ENCODE assay signal across 11 cellular contexts in the genomic region with DNA sequence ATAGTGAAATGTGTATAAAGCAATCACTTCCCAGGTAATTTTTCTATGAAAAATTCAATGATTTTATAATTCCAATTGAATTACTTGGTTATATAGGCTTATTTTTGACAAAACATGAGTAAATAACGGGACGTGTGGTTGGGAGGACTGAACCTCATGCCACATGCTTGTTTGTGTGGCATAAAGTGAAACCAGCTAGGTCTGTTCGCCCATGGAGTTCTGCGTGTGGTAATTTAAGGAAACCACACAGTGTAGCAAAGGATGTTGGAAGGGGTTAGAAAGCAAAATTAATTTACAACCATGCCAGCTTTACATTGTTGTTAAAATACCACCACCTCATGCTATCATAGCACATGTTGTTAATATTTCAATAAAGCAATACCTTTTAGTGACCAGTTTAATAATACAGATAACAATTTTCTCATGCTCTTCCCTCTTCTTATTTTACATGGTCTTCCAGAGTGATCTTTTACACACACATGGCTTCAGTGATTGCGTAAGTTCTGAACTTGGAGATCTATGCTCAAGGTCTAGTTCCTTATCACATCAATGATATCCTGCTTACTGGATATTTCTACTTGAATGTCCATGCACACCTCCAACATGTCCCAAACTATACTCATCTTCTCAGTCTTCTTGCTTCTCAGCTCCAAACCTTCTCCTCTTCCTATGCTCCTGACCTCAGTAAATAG.
A peak's percentile ranks its signal among the peaks of the same experiment; 100 is the strongest.
DNase-seq lines count a peak whose midpoint lies in the region; ATAC-seq lines count a peak whose summit lies in the region.
"Had no signal": no experiment of that assay in that cellular context is flagged by ENCODE, and none has a peak within 500 bp of the region (broad histone marks: within the 10 kb centered on the region; RNA-seq: fewer than 3 reads in every experiment).

No MANE protein-coding gene starts in this region.

- peak overlapping the region; percentile 32 for H3K4me3 Mint-ChIP-seq in stimulated activated effector memory CD8-positive, alpha-beta T cell treated with anti-CD3 and anti-CD28 coated beads, Interleukin-12 subunit alpha, Interleukin-12 subunit beta, amount 100 ng/mL, for 72 hours
- H3K4me3 Mint-ChIP-seq: neural progenitor cell had no signal

- H3K9me3 Mint-ChIP-seq in activated naive CD4-positive, alpha-beta T cell treated with anti-CD3 and anti-CD28 coated beads, Interleukin-2, amount 50 U/mL, for 72 hours = peaks cover 18 to 31% of the 10 kb centered on the region in 2 donors
- peaks cover 18% of the 10 kb centered on the region for H3K9me3 Mint-ChIP-seq in stimulated activated effector memory CD8-positive, alpha-beta T cell treated with anti-CD3 and anti-CD28 coated beads, Interleukin-12 subunit alpha, Interleukin-12 subunit beta, amount 100 ng/mL, for 72 hours

- peaks cover 24 to 33% of the 10 kb centered on the region in 2 donors for H3K36me3 Mint-ChIP-seq in activated naive CD4-positive, alpha-beta T cell treated with anti-CD3 and anti-CD28 coated beads, Interleukin-2, amount 50 U/mL, for 72 hours
- H3K36me3 Mint-ChIP-seq in stimulated activated effector memory CD8-positive, alpha-beta T cell treated with anti-CD3 and anti-CD28 coated beads, Interleukin-12 subunit alpha, Interleukin-12 subunit beta, amount 100 ng/mL, for 72 hours = no peaks in the 10 kb centered on the region
- H3K36me3 Mint-ChIP-seq: neural progenitor cell had no signal

- peak; percentile 33 for DNase-seq in activated effector memory CD4-positive, alpha-beta T cell treated with Interleukin-2 at 50 U/mL for 16 hours
- no peak for DNase-seq in activated effector memory CD4-positive, alpha-beta T cell treated with anti-CD3 and anti-CD28 coated beads, Interleukin-2, amount 50 U/mL, for 16 hours
- DNase-seq in NOMO-1 treated with dmso at 0.1 percent for 144 hours (lab: John Stamatoyannopoulos, UW; ENCODE audit: unreplicated experiment) (peak; percentile 20), SW480 (ENCODE audit: low spot score) (no peak)
- DNase-seq in activated naive CD4-positive, alpha-beta T cell treated with anti-CD3 and anti-CD28 coated beads, Interleukin-2, amount 50 U/mL, for 72 hours (ENCODE audit: low spot score in 2 of 2) = no peak
- DNase-seq in stimulated activated effector memory CD8-positive, alpha-beta T cell treated with anti-CD3 and anti-CD28 coated beads, Interleukin-12 subunit alpha, Interleukin-12 subunit beta, amount 100 ng/mL, for 72 hours (ENCODE audit: low spot score in 2 of 2) = no peak
- DNase-seq: effector CD8-positive, alpha-beta T cell; left colon had no signal

- peak in 1 of 2 donors; percentile 60 for ATAC-seq in activated naive CD4-positive, alpha-beta T cell treated with anti-CD3 and anti-CD28 coated beads, Interleukin-2, amount 50 U/mL, for 72 hours
- ATAC-seq in stimulated activated effector memory CD8-positive, alpha-beta T cell treated with anti-CD3 and anti-CD28 coated beads, Interleukin-12 subunit alpha, Interleukin-12 subunit beta, amount 100 ng/mL, for 72 hours = peak; percentile 79
- ATAC-seq in HG02642 (IDR thresholded peaks at IDR 0.05; ENCODE audit: poor library complexity, unreplicated experiment) = no peak
- no peak for ATAC-seq in HG02870 (IDR thresholded peaks at IDR 0.05; ENCODE audit: unreplicated experiment)
- ATAC-seq: left colon had no signal

- peak overlapping the region; percentile 69 to 74 for H3K27ac Mint-ChIP-seq in activated naive CD4-positive, alpha-beta T cell treated with anti-CD3 and anti-CD28 coated beads, Interleukin-2, amount 50 U/mL, for 72 hours
- no peak overlapping the region for H3K27ac Mint-ChIP-seq in stimulated activated effector memory CD8-positive, alpha-beta T cell treated with anti-CD3 and anti-CD28 coated beads, Interleukin-12 subunit alpha, Interleukin-12 subunit beta, amount 100 ng/mL, for 72 hours
- H3K27ac Mint-ChIP-seq: neural progenitor cell had no signal

- peaks cover 27% of the 10 kb centered on the region for H3K4me1 Mint-ChIP-seq in stimulated activated effector memory CD8-positive, alpha-beta T cell treated with anti-CD3 and anti-CD28 coated beads, Interleukin-12 subunit alpha, Interleukin-12 subunit beta, amount 100 ng/mL, for 72 hours

Comparison
In these comparisons a context has a peak if more than half of its experiments do, and no peak if none do; other contexts are left out.
1. DNase-seq: peak in activated effector memory CD4-positive, alpha-beta T cell treated with Interleukin-2 at 50 U/mL for 16 hours (single experiment) and NOMO-1 treated with dmso at 0.1 percent for 144 hours (single experiment); none in activated effector memory CD4-positive, alpha-beta T cell treated with anti-CD3 and anti-CD28 coated beads, Interleukin-2, amount 50 U/mL, for 16 hours (single experiment), activated naive CD4-positive, alpha-beta T cell treated with anti-CD3 and anti-CD28 coated beads, Interleukin-2, amount 50 U/mL, for 72 hours (0 of 2), stimulated activated effector memory CD8-positive, alpha-beta T cell treated with anti-CD3 and anti-CD28 coated beads, Interleukin-12 subunit alpha, Interleukin-12 subunit beta, amount 100 ng/mL, for 72 hours (0 of 2) and SW480 (single experiment).